ENCODE assay signal across 17 cellular contexts in genomic region chr13:109922518-109922917, GRCh38.
DNase-seq lines count a peak whose midpoint lies in the region; ATAC-seq, FAIRE-seq and TF ChIP-seq lines count a peak whose summit lies in the region.
"Had no signal": no experiment of that assay in that cellular context is flagged by ENCODE, and none has a peak within 500 bp of the region (broad histone marks: within the 10 kb centered on the region; RNA-seq: fewer than 3 reads in every experiment).

No MANE protein-coding gene starts in this region.

- H3K14ac ChIP-seq in IMR-90 (replicated peaks; ENCODE audit: low read depth, low read length): no peak overlapping the region

- H4K5ac ChIP-seq in IMR-90 (ENCODE audit: low read depth, low read length): no peak overlapping the region

- H3K27ac ChIP-seq in IMR-90 (ENCODE audit: insufficient read depth, low read length) (no peak overlapping the region), K562 (ENCODE audit: extremely low read depth, low read depth, low read length) (no peak overlapping the region), foreskin keratinocyte (no peak overlapping the region), gastroesophageal sphincter (no peak overlapping the region)
- H3K27ac ChIP-seq: PC-9 had no signal

- H3K9ac ChIP-seq in IMR-90 (ENCODE audit: low read depth, low read length) (no peak overlapping the region), K562 (ENCODE audit: insufficient read depth in 1 of 2, low read depth in 2 of 2, low read length in 2 of 2) (no peak overlapping the region)

- H3K79me2 ChIP-seq in K562 (ENCODE audit: control insufficient read depth, insufficient read depth, low read length): no peaks in the 10 kb centered on the region

- H3K56ac ChIP-seq in IMR-90 (ENCODE audit: extremely low read depth, insufficient read depth, low read length): no peak overlapping the region

- TF ChIP-seq EP300 in K562 (IDR thresholded peaks at IDR 0.05; ENCODE audit: low read length): no peak
- no peak for TF ChIP-seq EP300 in gastroesophageal sphincter (IDR thresholded peaks at IDR 0.05)

- H2BK20ac ChIP-seq in IMR-90 (ENCODE audit: low read depth, low read length): no peak overlapping the region

- H2BK5ac ChIP-seq in IMR-90 (ENCODE audit: low read depth, low read length, poor library complexity, severe bottlenecking): no peak overlapping the region

- TF ChIP-seq CTCF in IMR-90 (conservative IDR thresholded peaks at IDR 0.05; ENCODE audit: low read depth, low read length) (no peak), K562 (IDR thresholded peaks at IDR 0.05 in 2 of 3, conservative IDR thresholded peaks at IDR 0.05 in 1 of 3; ENCODE audit: insufficient read depth in 2 of 3, low read depth in 1 of 3, low read length in 3 of 3) (no peak), foreskin keratinocyte (conservative IDR thresholded peaks at IDR 0.05) (no peak), gastroesophageal sphincter (IDR thresholded peaks at IDR 0.05) (no peak)

- DNase-seq in ELR (ENCODE audit: low read depth): peak; percentile 81
- DNase-seq in IMR-90: peak; percentile 44
- DNase-seq in K562 (ENCODE audit: extremely low read depth in 1 of 4, low spot score in 3 of 4): no peak
- peak; percentile 32 to 62 for DNase-seq in foreskin keratinocyte
- no peak for DNase-seq in activated CD4-positive, CD25-positive, alpha-beta regulatory T cell treated with anti-CD3 and anti-CD28 coated beads, Interleukin-2, amount 50 U/mL, for 72 hours
- DNase-seq: COR-L47, DMS 273 treated with DMSO at 0.1 percent for 48 hours, GF-D8, NCI-H1417, NCI-H187 treated with DMSO at 0.1 percent for 48 hours, NCI-H2227 treated with DMSO at 0.1 percent for 48 hours, NCI-H510A treated with DMSO at 0.1 percent for 48 hours, NCI-H774 had no signal

- H3K27me3 ChIP-seq in IMR-90 (ENCODE audit: control insufficient read depth, insufficient read depth, low read length) (no peaks in the 10 kb centered on the region), K562 (ENCODE audit: control insufficient read depth in 2 of 2, insufficient read depth in 2 of 2, low read length in 2 of 2) (peaks cover 0 to 5% of the 10 kb centered on the region in 2 experiments; a peak in 1 of 5 replicates), foreskin keratinocyte (no peaks in the 10 kb centered on the region), gastroesophageal sphincter (no peaks in the 10 kb centered on the region)

- WGBS in IMR-90 (ENCODE audit: extremely low coverage in 2 of 2, insufficient read length in 1 of 2), 2 experiments: no CpG with 5 or more reads among the region's 2 CpGs
- 0% methylated on average over 2 of the region's 2 CpGs for WGBS in K562 (ENCODE audit: insufficient coverage, low coverage, missing lambda C conversion rate)
- WGBS in gastroesophageal sphincter (ENCODE audit: low coverage in 1 of 2), 2 donors: 76 to 96% methylated on average over 2 of the region's 2 CpGs

- TF ChIP-seq RAD21 in IMR-90 (IDR thresholded peaks at IDR 0.05; ENCODE audit: low read length): no peak
- TF ChIP-seq RAD21 in K562 (CRISPR knock-in tag; conservative IDR thresholded peaks at IDR 0.05 in 1 of 2, IDR thresholded peaks at IDR 0.05 in 1 of 2): no peak

- BruUV-seq in IMR-90 (replicated peaks; lab: Mats Ljungman, UMichigan) (no TSS peak), K562 (replicated peaks; lab: Mats Ljungman, UMichigan) (no TSS peak)

- H2AK9ac ChIP-seq in IMR-90 (replicated peaks; ENCODE audit: low read depth, low read length, poor library complexity): no peak overlapping the region

- H3K4me3 ChIP-seq in IMR-90 (ENCODE audit: insufficient read depth, low read depth, low read length) (no peak overlapping the region), K562 (no peak overlapping the region), gastroesophageal sphincter (no peak overlapping the region)
- H3K4me3 ChIP-seq: GM23338, PC-9 had no signal

- H3K4me1 ChIP-seq in IMR-90 (ENCODE audit: control insufficient read depth, insufficient read depth, low read length) (peaks cover 2% of the 10 kb centered on the region), K562 (replicated peaks in 1 of 2; ENCODE audit: control insufficient read depth in 2 of 2, insufficient read depth in 2 of 2, low read length in 2 of 2) (no peaks in the 10 kb centered on the region; a peak in 1 of 5 replicates), foreskin keratinocyte (peaks cover 9% of the 10 kb centered on the region), gastroesophageal sphincter (peaks cover 0 to 4% (median 0%) of the 10 kb centered on the region in 3 donors)

- H3K9me1 ChIP-seq in IMR-90 (ENCODE audit: insufficient read depth, low read length) (0 out of 2 replicates have a peak, but pooled peaks cover 5% of the 10 kb centered on the region), K562 (ENCODE audit: control insufficient read depth, insufficient read depth, low read length) (no peaks in the 10 kb centered on the region)

- FAIRE-seq in K562 (lab: Jason Lieb, UNC): no peak

- no peak overlapping the region for H3K23ac ChIP-seq in IMR-90 (ENCODE audit: low read depth, low read length)

- no peak overlapping the region for H3K4me2 ChIP-seq in IMR-90 (ENCODE audit: low read depth, low read length)
- H3K4me2 ChIP-seq in K562 (ENCODE audit: insufficient read depth, low read length): no peak overlapping the region
- H3K4me2 ChIP-seq: GM23338, PC-9 had no signal

- TF ChIP-seq POLR2A in IMR-90 (IDR thresholded peaks at IDR 0.05; ENCODE audit: low read depth, low read length) (no peak), K562 (conservative IDR thresholded peaks at IDR 0.05) (no peak), gastroesophageal sphincter (IDR thresholded peaks at IDR 0.05) (no peak)

- H3K18ac ChIP-seq in IMR-90 (ENCODE audit: low read depth, low read length): no peak overlapping the region

- no peaks in the 10 kb centered on the region for H3K36me3 ChIP-seq in IMR-90 (ENCODE audit: control insufficient read depth, insufficient read depth, low read length)
- H3K36me3 ChIP-seq in K562 (ENCODE audit: control insufficient read depth, insufficient read depth, low read length): no peaks in the 10 kb centered on the region
- no peaks in the 10 kb centered on the region for H3K36me3 ChIP-seq in gastroesophageal sphincter

- no peaks in the 10 kb centered on the region for H3K79me1 ChIP-seq in IMR-90 (ENCODE audit: low read depth in 1 of 2, low read length in 2 of 2)

- dilution Hi-C loops in IMR-90 (cut with HindIII; ENCODE audit: low sequenced_read_pairs, unreplicated experiment): no loop called here

- no peak overlapping the region for H2BK120ac ChIP-seq in IMR-90 (ENCODE audit: low read depth, low read length)

- H2AK5ac ChIP-seq in IMR-90 (ENCODE audit: low read depth, low read length): no peak overlapping the region

- no peak overlapping the region for H3K4ac ChIP-seq in IMR-90 (ENCODE audit: low read depth, low read length)

- intact Hi-C loops in IMR-90 (cut with micrococcal nuclease) (no loop called here), K562 (cut with micrococcal nuclease) (no loop called here)

- H3K9me3 ChIP-seq in IMR-90 (ENCODE audit: control insufficient read depth, insufficient read depth, low read length) (0 out of 2 replicates have a peak, but pooled peaks cover 2% of the 10 kb centered on the region), K562 (replicated peaks; ENCODE audit: control insufficient read depth, insufficient read depth, low read depth, low read length) (no peaks in the 10 kb centered on the region), gastroesophageal sphincter (peaks cover 0 to 6% (median 0%) of the 10 kb centered on the region in 3 donors)

- CTCF ChIA-PET in IMR-90 (lab: Yijun Ruan, JAX) (interaction anchor here (1.1 kb wide), 1 partner anchor 10 kb away, joined by 7 read pairs; no protein-coding TSS in a partner anchor), K562 (lab: Yijun Ruan, JAX; ENCODE audit: low intra/inter-chr PET ratio) (no interaction called here)

- H2AFZ ChIP-seq in IMR-90 (replicated peaks; ENCODE audit: low read length, poor library complexity) (no peak overlapping the region), K562 (ENCODE audit: low read depth, low read length) (no peak overlapping the region)
- H2AFZ ChIP-seq: GM23338, PC-9 had no signal

- H4K8ac ChIP-seq in IMR-90 (ENCODE audit: low read depth in 2 of 2, low read length in 2 of 2): no peak overlapping the region

- POLR2A ChIA-PET in IMR-90 (lab: Charles Lee; ENCODE audit: unreplicated experiment) (no interaction called here), K562 (lab: Yijun Ruan, JAX) (no interaction called here)

- H4K91ac ChIP-seq in IMR-90 (ENCODE audit: insufficient read depth, low read depth, low read length): no peak overlapping the region

- H2BK15ac ChIP-seq in IMR-90 (ENCODE audit: low read depth, low read length): no peak overlapping the region

- in situ Hi-C loops in IMR-90 (cut with MboI; ENCODE audit: low sequenced_read_pairs): no loop called here
- in situ Hi-C loops in K562 (cut with MboI): no loop called here

- ATAC-seq in IMR-90 (ENCODE audit: low read depth) (no peak), K562 (no peak), foreskin keratinocyte (peak; percentile 69), gastroesophageal sphincter (no peak), GM21526 (IDR thresholded peaks at IDR 0.05; ENCODE audit: low FRiP score, unreplicated experiment) (no peak)
- ATAC-seq: GM23338 had no signal

- H4K20me1 ChIP-seq in IMR-90 (ENCODE audit: insufficient read depth, low read length) (no peaks in the 10 kb centered on the region), K562 (replicated peaks; ENCODE audit: control insufficient read depth, insufficient read depth, low read length) (no peaks in the 10 kb centered on the region)

TF ChIP-seq in IMR-90, 13 proteins besides CTCF, POLR2A, EP300 and RAD21 (continues in another document):
- TF ChIP-seq RFX5 (IDR thresholded peaks at IDR 0.05; ENCODE audit: low read depth, low read length) (no peak), CHD1 (IDR thresholded peaks at IDR 0.05; ENCODE audit: low read depth, low read length) (no peak), MXI1 (IDR thresholded peaks at IDR 0.05; ENCODE audit: borderline replicate concordance, low read depth, low read length) (no peak), RCOR1 (IDR thresholded peaks at IDR 0.05; ENCODE audit: insufficient replicate concordance, low read length) (no peak)

TF ChIP-seq in K562, 482 proteins besides CTCF, POLR2A, EP300 and RAD21 (continues in another document):
- TF ChIP-seq ZNF217 (CRISPR knock-in tag; IDR thresholded peaks at IDR 0.05): no peak
- TF ChIP-seq HINFP (tag; conservative IDR thresholded peaks at IDR 0.05; ENCODE audit: low read depth): no peak
- peak; percentile 55 for TF ChIP-seq FOSL1 (tag; conservative IDR thresholded peaks at IDR 0.05)
- no peak for TF ChIP-seq TFAM (CRISPR knock-in tag; conservative IDR thresholded peaks at IDR 0.05)

Comparison
In these comparisons a context has a peak if more than half of its experiments do, and no peak if none do; other contexts are left out.
1. DNase-seq: peak in ELR (single experiment), IMR-90 (single experiment) and foreskin keratinocyte (2 of 2); none in K562 (0 of 4) and activated CD4-positive, CD25-positive, alpha-beta regulatory T cell treated with anti-CD3 and anti-CD28 coated beads, Interleukin-2, amount 50 U/mL, for 72 hours (single experiment).